In genomic region chr11:75421035-75421602, GRCh38 we compare ENCODE assay signal across 12 cellular contexts. TPM values are rescaled to one million over a fixed set of nuclear protein-coding genes. Genes with fewer than 3 reads are reported as not detected.
DNase-seq lines count a peak whose midpoint lies in the region; TF ChIP-seq lines count a peak whose summit lies in the region.
"Had no signal": no experiment of that assay in that cellular context is flagged by ENCODE, and none has a peak within 500 bp of the region (broad histone marks: within the 10 kb centered on the region; RNA-seq: fewer than 3 reads in every experiment).

No MANE protein-coding gene starts in this region.

- H3K27me3 ChIP-seq in mucosa of stomach (ENCODE audit: control insufficient read depth, insufficient read depth, low read length) (no peaks in the 10 kb centered on the region), transverse colon (no peaks in the 10 kb centered on the region)

- WGBS in transverse colon (ENCODE audit: low coverage in 1 of 2), 2 donors = 82% methylated on average over 11 of the region's 11 CpGs; no CpG with 5 or more reads in 1 of the 2 donors

- no peak for TF ChIP-seq CTCF in transverse colon (IDR thresholded peaks at IDR 0.05)

- H3K9ac ChIP-seq in mucosa of stomach (ENCODE audit: low read length) = peak overlapping the region; percentile 10

- H3K36me3 ChIP-seq in mucosa of stomach (ENCODE audit: control insufficient read depth, insufficient read depth, low read length) (no peaks in the 10 kb centered on the region), transverse colon (no peaks in the 10 kb centered on the region)

- intact Hi-C loops in transverse colon (cut with DNase I; ENCODE audit: low total_unique reads) = loop anchor here (10.0 kb wide), 1 partner anchor 444 kb away; no protein-coding TSS in a partner anchor

- in situ Hi-C loops in transverse colon (cut with MboI; ENCODE audit: low pct_ligation_motif_present in 1 of 4, low pct_unique_long_range_greater_than_20kb in 1 of 4, low sequenced_read_pairs in 3 of 4) = no loop called here

- H3K9me3 ChIP-seq in mucosa of stomach (ENCODE audit: control insufficient read depth, low read length) (no peaks in the 10 kb centered on the region), transverse colon (no peaks in the 10 kb centered on the region)

- peak; percentile 73 to 75 for DNase-seq in NCI-H524 (lab: John Stamatoyannopoulos, UW)
- DNase-seq in NCI-H524 treated with DMSO at 0.1 percent for 48 hours (lab: John Stamatoyannopoulos, UW) = no peak
- peak in 27 of 61 donors; percentile 9 to 50 (median 26) for DNase-seq in caudate nucleus (lab: John Stamatoyannopoulos, UW)
- no peak for DNase-seq in transverse colon
- DNase-seq in DMS79 treated with DMSO at 0.1 percent for 48 hours (lab: John Stamatoyannopoulos, UW) = no peak
- DNase-seq in activated CD4-positive, alpha-beta T cell treated with anti-CD3 and anti-CD28 coated beads, Interleukin-2, amount 50 U/mL, for 48 hours = no peak
- DNase-seq in DMS114 treated with DMSO at 0.1 percent for 48 hours (lab: John Stamatoyannopoulos, UW; ENCODE audit: unreplicated experiment) = no peak
- DNase-seq: effector memory CD8-positive, alpha-beta T cell; naive thymus-derived CD8-positive, alpha-beta T cell; NCI-H1105; stimulated activated naive CD8-positive, alpha-beta T cell treated with anti-CD3 and anti-CD28 coated beads, Interleukin-15, Interleukin-2, amounts not matched to agents 100 U/mL and 50 U/mL, for 24 hours had no signal

- no peak overlapping the region for H3K4me3 ChIP-seq in mucosa of stomach (ENCODE audit: low read length)
- no peak overlapping the region for H3K4me3 ChIP-seq in transverse colon

- H3K4me1 ChIP-seq in mucosa of stomach (ENCODE audit: control insufficient read depth, insufficient read depth, low read length) (peaks cover 31% of the 10 kb centered on the region), transverse colon (peaks cover 0 to 35% (median 13%) of the 10 kb centered on the region in 4 donors)

- no peak for TF ChIP-seq POLR2A in transverse colon (IDR thresholded peaks at IDR 0.05)

- H3K27ac ChIP-seq in caudate nucleus (ENCODE audit: low read depth, low read length) (peak overlapping the region; percentile 85), transverse colon (peak overlapping the region; percentile 10 to 39 (median 18))

- TF ChIP-seq EP300 in transverse colon (IDR thresholded peaks at IDR 0.05; ENCODE audit: low read depth) = no peak

RNA-seq across cellular contexts. Expression of gene KLHL35, which starts 11.9 kb away (rescaled TPM):
- under 1 TPM in 2 of 4 donors, not detected in 2; 0.27 to 0.32 TPM for total RNA-seq in transverse colon

RNA-seq across cellular contexts. Expression of gene RPS3, which starts 21.8 kb away (rescaled TPM):
- total RNA-seq in transverse colon = 1,000 to 10,000 TPM in 1 of 4 donors, 100 to 1,000 TPM in 3; 492 to 1,045 (median 813) TPM

Comparison
In these comparisons a context has a peak if more than half of its experiments do, and no peak if none do; other contexts are left out.
1. DNase-seq: peak in NCI-H524 (2 of 2); none in NCI-H524 treated with DMSO at 0.1 percent for 48 hours (single experiment), transverse colon (single experiment), DMS79 treated with DMSO at 0.1 percent for 48 hours (single experiment), activated CD4-positive, alpha-beta T cell treated with anti-CD3 and anti-CD28 coated beads, Interleukin-2, amount 50 U/mL, for 48 hours (0 of 2) and DMS114 treated with DMSO at 0.1 percent for 48 hours (single experiment).